In genomic region chr19:44093931-44094765, GRCh38 we compare ENCODE assay signal across 8 cellular contexts. TPM values are rescaled to one million over a fixed set of nuclear protein-coding genes. Genes with fewer than 3 reads are reported as not detected.
DNase-seq lines count a peak whose midpoint lies in the region; ATAC-seq, FAIRE-seq and TF ChIP-seq lines count a peak whose summit lies in the region.

TSS of gene ZNF224 (plus strand) at chr19:44094361. CDS start at chr19:44097874, 3,513 bp downstream.

- H3K9ac ChIP-seq in NT2/D1 (ENCODE audit: insufficient read length, low read depth) (peak within 1 kb of the TSS; percentile 89), endodermal cell (ENCODE audit: extremely low read depth, low read length, poor library complexity, severe bottlenecking) (peak within 1 kb of the TSS; percentile 82)

- peaks cover 0 to 4% (median 2%) of the 10 kb centered on the region in 7 donors for H3K9me3 Mint-ChIP-seq in CD4-positive, CD25-positive, alpha-beta regulatory T cell
- H3K9me3 Mint-ChIP-seq in activated CD8-positive, alpha-beta memory T cell treated with anti-CD3 and anti-CD28 coated beads, Interleukin-2, amount 10 ng/mL, durations not matched to agents 7 days and 5 days (ENCODE audit: low read depth), result peaks cover 7% of the 10 kb centered on the region
- H3K9me3 Mint-ChIP-seq in endodermal cell, result no peaks in the 10 kb centered on the region

- 1% methylated on average over 25 to 50 of the region's 50 CpGs for WGBS in endodermal cell (ENCODE audit: insufficient coverage in 1 of 2, insufficient read length in 1 of 2), 2 experiments
- 0% methylated on average over 28 to 40 of the region's 50 CpGs for WGBS in mesodermal cell (ENCODE audit: insufficient coverage in 2 of 2), 2 experiments

- peaks cover 9 to 31% (median 12%) of the 10 kb centered on the region in 4 donors for H3K4me1 Mint-ChIP-seq in CD4-positive, CD25-positive, alpha-beta regulatory T cell
- peaks cover 12% of the 10 kb centered on the region for H3K4me1 Mint-ChIP-seq in activated CD8-positive, alpha-beta memory T cell treated with anti-CD3 and anti-CD28 coated beads, Interleukin-2, amount 10 ng/mL, durations not matched to agents 7 days and 5 days
- peaks cover 5% of the 10 kb centered on the region for H3K4me1 Mint-ChIP-seq in endodermal cell

- peaks cover 28% of the 10 kb centered on the region for H3K36me3 ChIP-seq in CD4-positive, CD25-positive, alpha-beta regulatory T cell (ENCODE audit: control insufficient read depth, insufficient read depth, low read length)
- H3K36me3 ChIP-seq in NT2/D1 (ENCODE audit: insufficient read depth, insufficient read length, low read length), result peaks cover 8% of the 10 kb centered on the region
- peaks cover 22% of the 10 kb centered on the region for H3K36me3 ChIP-seq in endodermal cell (ENCODE audit: control insufficient read depth, insufficient read depth, low read length)
- peaks cover 23% of the 10 kb centered on the region for H3K36me3 ChIP-seq in mesodermal cell (ENCODE audit: control insufficient read depth, insufficient read depth, low read length)

- FAIRE-seq in HTR-8/SVneo (lab: Jason Lieb, UNC), result peak; percentile 79

- H3K27me3 ChIP-seq in CD4-positive, CD25-positive, alpha-beta regulatory T cell (ENCODE audit: control insufficient read depth, insufficient read depth, low read length), result no peaks in the 10 kb centered on the region
- no peaks in the 10 kb centered on the region for H3K27me3 ChIP-seq in NT2/D1 (ENCODE audit: insufficient read depth, insufficient read length)
- H3K27me3 ChIP-seq in endodermal cell (ENCODE audit: control insufficient read depth, insufficient read depth, low read length, poor library complexity, severe bottlenecking), result no peaks in the 10 kb centered on the region

- CTCF ChIA-PET in activated CD8-positive, alpha-beta memory T cell treated with anti-CD3 and anti-CD28 coated beads, Interleukin-2, amount 10 ng/mL, durations not matched to agents 7 days and 5 days (lab: Charles Lee), result interaction anchor here (0.5 to 2.2 kb wide), 8 partner anchors 20 to 334 kb away, joined by 3 to 6 read pairs (median 3); partner anchors contain the start of genes ZNF221, ZNF284 and ZNF45

- ATAC-seq in CD4-positive, CD25-positive, alpha-beta regulatory T cell (ENCODE audit: low read depth in 2 of 2), result peak; percentile 84 to 86
- peak; percentile 84 for ATAC-seq in GM21360 (IDR thresholded peaks at IDR 0.05; ENCODE audit: unreplicated experiment)
- peak; percentile 84 for ATAC-seq in activated CD8-positive, alpha-beta memory T cell treated with anti-CD3 and anti-CD28 coated beads, Interleukin-2, amount 10 ng/mL, durations not matched to agents 7 days and 5 days

- no peak for TF ChIP-seq CTCF in endodermal cell (conservative IDR thresholded peaks at IDR 0.05)

- H3K9me3 ChIP-seq in CD4-positive, CD25-positive, alpha-beta regulatory T cell (ENCODE audit: control insufficient read depth in 2 of 2, low read length in 2 of 2), result peaks cover 0 to 3% of the 10 kb centered on the region in 2 experiments
- H3K9me3 ChIP-seq in NT2/D1 (ENCODE audit: insufficient read depth, low read length) (no peaks in the 10 kb centered on the region), endodermal cell (ENCODE audit: control insufficient read depth, low read length) (no peaks in the 10 kb centered on the region), mesodermal cell (ENCODE audit: control insufficient read depth, low read length) (no peaks in the 10 kb centered on the region)

- H3K27ac Mint-ChIP-seq in CD4-positive, CD25-positive, alpha-beta regulatory T cell, result peak within 1 kb of the TSS; percentile 79 to 90 (median 84)
- H3K27ac Mint-ChIP-seq in activated CD8-positive, alpha-beta memory T cell treated with anti-CD3 and anti-CD28 coated beads, Interleukin-2, amount 10 ng/mL, durations not matched to agents 7 days and 5 days, result peak within 1 kb of the TSS; percentile 90
- peak within 1 kb of the TSS; percentile 91 for H3K27ac Mint-ChIP-seq in endodermal cell

- peak; percentile 73 to 92 (median 73) for DNase-seq in CD4-positive, CD25-positive, alpha-beta regulatory T cell
- peak; percentile 93 for DNase-seq in HTR-8/SVneo (ENCODE audit: insufficient read length, low spot score)
- DNase-seq in NT2/D1 (ENCODE audit: low read depth, low spot score), result peak; percentile 66
- peak; percentile 93 for DNase-seq in activated CD8-positive, alpha-beta memory T cell treated with anti-CD3 and anti-CD28 coated beads, Interleukin-2, amount 10 ng/mL, durations not matched to agents 7 days and 5 days
- DNase-seq in endodermal cell, result peak; percentile 96
- DNase-seq in stimulated activated CD8-positive, alpha-beta memory T cell treated with anti-CD3 and anti-CD28 coated beads, Interleukin-15, amount 100 ng/mL, for 24 hours (ENCODE audit: low read depth), result peak; percentile 46

- peaks cover 30% of the 10 kb centered on the region for H3K36me3 Mint-ChIP-seq in CD4-positive, CD25-positive, alpha-beta regulatory T cell
- peaks cover 31% of the 10 kb centered on the region for H3K36me3 Mint-ChIP-seq in activated CD8-positive, alpha-beta memory T cell treated with anti-CD3 and anti-CD28 coated beads, Interleukin-2, amount 10 ng/mL, durations not matched to agents 7 days and 5 days
- H3K36me3 Mint-ChIP-seq in endodermal cell (ENCODE audit: low read depth), result peaks cover 20% of the 10 kb centered on the region

- H3K4me3 Mint-ChIP-seq in CD4-positive, CD25-positive, alpha-beta regulatory T cell, result peak within 1 kb of the TSS; percentile 88 to 97 (median 96)
- H3K4me3 Mint-ChIP-seq in activated CD8-positive, alpha-beta memory T cell treated with anti-CD3 and anti-CD28 coated beads, Interleukin-2, amount 10 ng/mL, durations not matched to agents 7 days and 5 days, result peak within 1 kb of the TSS; percentile 94
- H3K4me3 Mint-ChIP-seq in endodermal cell, result peak within 1 kb of the TSS; percentile 99

- peak within 1 kb of the TSS; percentile 92 for H3K4me3 ChIP-seq in CD4-positive, CD25-positive, alpha-beta regulatory T cell (ENCODE audit: low read depth, low read length)
- peak within 1 kb of the TSS; percentile 86 for H3K4me3 ChIP-seq in NT2/D1 (ENCODE audit: insufficient read length, low read depth)
- H3K4me3 ChIP-seq in endodermal cell (ENCODE audit: low read length), result peak within 1 kb of the TSS; percentile 96
- peak within 1 kb of the TSS; percentile 81 for H3K4me3 ChIP-seq in mesodermal cell (ENCODE audit: extremely low read depth, insufficient read depth, low read length, poor library complexity, severe bottlenecking)

- H3K27me3 Mint-ChIP-seq in CD4-positive, CD25-positive, alpha-beta regulatory T cell, result no peaks in the 10 kb centered on the region
- no peaks in the 10 kb centered on the region for H3K27me3 Mint-ChIP-seq in activated CD8-positive, alpha-beta memory T cell treated with anti-CD3 and anti-CD28 coated beads, Interleukin-2, amount 10 ng/mL, durations not matched to agents 7 days and 5 days
- H3K27me3 Mint-ChIP-seq in endodermal cell (ENCODE audit: insufficient read depth), result peaks cover 9% of the 10 kb centered on the region

- peak within 1 kb of the TSS; percentile 60 for H3K27ac ChIP-seq in CD4-positive, CD25-positive, alpha-beta regulatory T cell (ENCODE audit: insufficient read depth, low read length, poor library complexity, severe bottlenecking)
- H3K27ac ChIP-seq in endodermal cell (ENCODE audit: low read depth, low read length) (no peak within 1 kb of the TSS), mesodermal cell (ENCODE audit: low read depth, low read length, severe bottlenecking) (peak within 1 kb of the TSS; percentile 33)

- H3K4me1 ChIP-seq in CD4-positive, CD25-positive, alpha-beta regulatory T cell (ENCODE audit: control insufficient read depth, insufficient read depth, low read length, poor library complexity, severe bottlenecking), result peaks cover 14% of the 10 kb centered on the region
- no peaks in the 10 kb centered on the region for H3K4me1 ChIP-seq in NT2/D1 (ENCODE audit: insufficient read depth, insufficient read length)
- no peaks in the 10 kb centered on the region for H3K4me1 ChIP-seq in endodermal cell (ENCODE audit: control insufficient read depth, insufficient read depth, low read length)
- H3K4me1 ChIP-seq in mesodermal cell (ENCODE audit: control insufficient read depth, insufficient read depth, low read length, poor library complexity, severe bottlenecking), result no peaks in the 10 kb centered on the region

RNA-seq across cellular contexts. Expression of gene ZNF224, which starts in this region (rescaled TPM):
- total RNA-seq in CD4-positive, CD25-positive, alpha-beta regulatory T cell, result 42.5 TPM
- 10 to 100 TPM in 3 of 4 donors, 1 to 10 TPM in 1; 9.4 to 12.8 (median 11.4) TPM for polyA plus RNA-seq in CD4-positive, CD25-positive, alpha-beta regulatory T cell
- 10 to 100 TPM; 28.7 to 32.6 TPM for total RNA-seq in activated CD8-positive, alpha-beta memory T cell treated with anti-CD3 and anti-CD28 coated beads, Interleukin-2, amount 10 ng/mL, durations not matched to agents 7 days and 5 days
- total RNA-seq in endodermal cell, result 10 to 100 TPM; 19.7 to 22.1 TPM
- 19.9 TPM for polyA plus RNA-seq in endodermal cell (2013, experiment 1 of 2)
- 16.2 TPM for polyA plus RNA-seq in endodermal cell (2013, experiment 2 of 2)
- polyA plus RNA-seq in mesodermal cell (2013, experiment 1 of 2), result 17.8 TPM
- polyA plus RNA-seq in mesodermal cell (2013, experiment 2 of 2), result 14.2 TPM

Comparison
In these comparisons a context has a peak if more than half of its experiments do, and no peak if none do; other contexts are left out.
1. DNase-seq: peak in every context shown above with its lines; median percentile 96 in endodermal cell; 93 in HTR-8/SVneo; 93 in activated CD8-positive, alpha-beta memory T cell treated with anti-CD3 and anti-CD28 coated beads, Interleukin-2, amount 10 ng/mL, durations not matched to agents 7 days and 5 days; 73 in CD4-positive, CD25-positive, alpha-beta regulatory T cell; 66 in NT2/D1; 46 in stimulated activated CD8-positive, alpha-beta memory T cell treated with anti-CD3 and anti-CD28 coated beads, Interleukin-15, amount 100 ng/mL, for 24 hours.